In genomic region chr7:77887567-77887966, GRCh38 we compare ENCODE assay signal across 11 cellular contexts.
DNase-seq lines count a peak whose midpoint lies in the region; ATAC-seq and TF ChIP-seq lines count a peak whose summit lies in the region.
"Had no signal": no experiment of that assay in that cellular context is flagged by ENCODE, and none has a peak within 500 bp of the region (broad histone marks: within the 10 kb centered on the region; RNA-seq: fewer than 3 reads in every experiment).

No MANE protein-coding gene starts in this region.

- no peak for TF ChIP-seq CTCF in AG09319 (IDR thresholded peaks at IDR 0.05; ENCODE audit: low read depth, low read length)
- no peak for TF ChIP-seq CTCF in HFFc6 (IDR thresholded peaks at IDR 0.05)
- TF ChIP-seq CTCF in astrocyte of the cerebellum (IDR thresholded peaks at IDR 0.05; ENCODE audit: low read depth, low read length, missing control alignments), result no peak
- no peak for TF ChIP-seq CTCF in stomach (IDR thresholded peaks at IDR 0.05)

- in situ Hi-C loops in astrocyte of the cerebellum (cut with HindIII; ENCODE audit: low sequenced_read_pairs), result no loop called here

- peak; percentile 44 for DNase-seq in AG09319 (ENCODE audit: extremely low read depth, low read depth)
- peak; percentile 92 for DNase-seq in HFFc6
- DNase-seq in astrocyte of the cerebellum (ENCODE audit: low read depth), result peak; percentile 9
- DNase-seq in kidney glomerular epithelial cell (lab: John Stamatoyannopoulos, UW), result peak; percentile 61
- no peak for DNase-seq in stomach
- DNase-seq in stimulated activated naive CD8-positive, alpha-beta T cell treated with anti-CD3 and anti-CD28 coated beads, Interleukin-15, amount 100 ng/mL, for 72 hours, result no peak
- no peak for DNase-seq in effector memory CD8-positive, alpha-beta T cell
- no peak for DNase-seq in activated effector memory CD4-positive, alpha-beta T cell treated with anti-CD3 and anti-CD28 coated beads, Interleukin-2, amount 50 U/mL, for 16 hours
- DNase-seq: NCI-H2029 had no signal

- no peak for TF ChIP-seq EP300 in stomach (IDR thresholded peaks at IDR 0.05)

- H3K9me3 ChIP-seq in stomach, result no peaks in the 10 kb centered on the region

- H3K27me3 Mint-ChIP-seq in HFFc6 (ENCODE audit: insufficient read depth), result no peaks in the 10 kb centered on the region
- H3K27me3 Mint-ChIP-seq in stimulated activated naive CD8-positive, alpha-beta T cell treated with anti-CD3 and anti-CD28 coated beads, Interleukin-15, amount 100 ng/mL, for 72 hours, result no peaks in the 10 kb centered on the region
- H3K27me3 Mint-ChIP-seq in effector memory CD8-positive, alpha-beta T cell, result no peaks in the 10 kb centered on the region

- 0 out of 2 replicates have a peak, but pooled peaks cover 7% of the 10 kb centered on the region for H3K36me3 Mint-ChIP-seq in HFFc6 (ENCODE audit: low read depth)
- H3K36me3 Mint-ChIP-seq in effector memory CD8-positive, alpha-beta T cell (ENCODE audit: insufficient read depth), result no peaks in the 10 kb centered on the region

- H3K4me3 Mint-ChIP-seq in HFFc6, result peak overlapping the region; percentile 18
- no peak overlapping the region for H3K4me3 Mint-ChIP-seq in stimulated activated naive CD8-positive, alpha-beta T cell treated with anti-CD3 and anti-CD28 coated beads, Interleukin-15, amount 100 ng/mL, for 72 hours
- no peak overlapping the region for H3K4me3 Mint-ChIP-seq in effector memory CD8-positive, alpha-beta T cell
- H3K4me3 Mint-ChIP-seq: neural crest cell had no signal

- H3K27me3 ChIP-seq in stomach, result no peaks in the 10 kb centered on the region

- H3K4me1 ChIP-seq in stomach, result no peaks in the 10 kb centered on the region

- peak overlapping the region; percentile 87 for H3K27ac Mint-ChIP-seq in HFFc6
- H3K27ac Mint-ChIP-seq in stimulated activated naive CD8-positive, alpha-beta T cell treated with anti-CD3 and anti-CD28 coated beads, Interleukin-15, amount 100 ng/mL, for 72 hours, result no peak overlapping the region
- H3K27ac Mint-ChIP-seq in effector memory CD8-positive, alpha-beta T cell, result peak overlapping the region in 1 of 2 donors; percentile 41

- no peaks in the 10 kb centered on the region for H3K36me3 ChIP-seq in stomach

- no peaks in the 10 kb centered on the region for H3K9me3 Mint-ChIP-seq in HFFc6
- H3K9me3 Mint-ChIP-seq in stimulated activated naive CD8-positive, alpha-beta T cell treated with anti-CD3 and anti-CD28 coated beads, Interleukin-15, amount 100 ng/mL, for 72 hours, result no peaks in the 10 kb centered on the region
- no peaks in the 10 kb centered on the region for H3K9me3 Mint-ChIP-seq in effector memory CD8-positive, alpha-beta T cell
- H3K9me3 Mint-ChIP-seq: neural crest cell had no signal

- peaks cover 35% of the 10 kb centered on the region for H3K4me1 Mint-ChIP-seq in HFFc6 (ENCODE audit: low read depth)
- peaks cover 10% of the 10 kb centered on the region for H3K4me1 Mint-ChIP-seq in stimulated activated naive CD8-positive, alpha-beta T cell treated with anti-CD3 and anti-CD28 coated beads, Interleukin-15, amount 100 ng/mL, for 72 hours
- peaks cover 10 to 26% of the 10 kb centered on the region in 2 donors for H3K4me1 Mint-ChIP-seq in effector memory CD8-positive, alpha-beta T cell (ENCODE audit: low read depth in 2 of 2)

- H3K27ac ChIP-seq in stomach, result no peak overlapping the region

- WGBS in stomach, 5 donors, result 54 to 87% (median 74%) methylated on average over 1 of the region's 1 CpG

- no peak overlapping the region for H3K4me3 ChIP-seq in astrocyte of the cerebellum (ENCODE audit: low read depth, low read length)
- H3K4me3 ChIP-seq in stomach, result no peak overlapping the region

- intact Hi-C loops in stomach (cut with DNase I; ENCODE audit: low total_unique reads), result no loop called here

- ATAC-seq in stimulated activated naive CD8-positive, alpha-beta T cell treated with anti-CD3 and anti-CD28 coated beads, Interleukin-15, amount 100 ng/mL, for 72 hours, result no peak
- no peak for ATAC-seq in effector memory CD8-positive, alpha-beta T cell (replicated peaks)
- ATAC-seq: HepG2 had no signal

- TF ChIP-seq POLR2A in stomach (IDR thresholded peaks at IDR 0.05), result no peak

Comparison
In these comparisons a context has a peak if more than half of its experiments do, and no peak if none do; other contexts are left out.
1. DNase-seq: peak in AG09319 (single experiment), HFFc6 (single experiment), astrocyte of the cerebellum (single experiment) and kidney glomerular epithelial cell (single experiment); none in stomach (single experiment), stimulated activated naive CD8-positive, alpha-beta T cell treated with anti-CD3 and anti-CD28 coated beads, Interleukin-15, amount 100 ng/mL, for 72 hours (0 of 2), effector memory CD8-positive, alpha-beta T cell (0 of 3) and activated effector memory CD4-positive, alpha-beta T cell treated with anti-CD3 and anti-CD28 coated beads, Interleukin-2, amount 50 U/mL, for 16 hours (single experiment).